ENCODE assay signal across 1 cellular context in the genomic region with DNA sequence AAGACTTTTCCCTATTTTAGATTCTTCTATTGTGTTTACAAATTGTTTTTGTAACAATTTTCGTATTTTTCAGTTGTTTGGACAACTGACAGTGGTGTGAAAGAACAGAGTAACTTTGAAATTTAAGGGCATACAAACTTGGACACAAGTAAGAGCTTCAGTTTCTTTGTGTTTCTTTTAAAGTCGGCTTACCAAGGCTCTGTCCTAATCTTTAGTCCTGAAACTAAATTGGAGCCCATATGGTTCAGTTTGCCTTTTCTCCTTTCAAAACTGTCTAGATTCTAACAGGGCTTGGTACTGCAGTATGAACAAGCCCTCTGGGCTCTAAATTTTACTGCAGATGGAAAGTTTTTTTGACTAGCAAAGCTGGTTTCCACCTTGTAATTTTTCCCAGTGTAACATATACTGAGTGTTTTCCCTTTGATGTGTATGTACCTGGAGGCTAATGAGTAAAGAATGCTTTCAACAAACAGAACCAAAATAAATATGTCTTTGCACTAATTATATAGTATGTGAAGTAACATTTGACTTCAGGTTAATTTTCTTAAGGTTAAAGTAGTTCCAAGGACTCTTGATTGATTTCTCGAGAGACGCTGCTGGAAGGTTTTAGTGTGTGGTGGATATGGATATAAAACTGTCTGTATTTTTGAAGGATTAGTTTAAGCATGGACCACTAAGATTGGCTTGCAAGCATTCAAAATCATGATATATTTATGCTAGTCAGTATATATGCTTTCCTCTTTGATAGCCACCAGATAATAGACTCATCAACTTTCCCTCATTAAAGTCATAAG.
TF ChIP-seq lines count a peak whose summit lies in the region.

No MANE protein-coding gene starts in this region.

TF ChIP-seq in HCT116, 20 proteins besides CTCF, POLR2A, EP300 and RAD21 (continued from another document):
- TF ChIP-seq SP1 (IDR thresholded peaks at IDR 0.05; ENCODE audit: low read depth) (no peak), EZH2phosphoT487 (IDR thresholded peaks at IDR 0.05; ENCODE audit: borderline replicate concordance) (no peak), ZFX (IDR thresholded peaks at IDR 0.05) (no peak), CEBPB (IDR thresholded peaks at IDR 0.05; ENCODE audit: low read depth) (no peak), EZH2 (IDR thresholded peaks at IDR 0.05) (no peak), SIN3A (IDR thresholded peaks at IDR 0.05; ENCODE audit: low read depth) (no peak)
- TF ChIP-seq, protein P1, sequence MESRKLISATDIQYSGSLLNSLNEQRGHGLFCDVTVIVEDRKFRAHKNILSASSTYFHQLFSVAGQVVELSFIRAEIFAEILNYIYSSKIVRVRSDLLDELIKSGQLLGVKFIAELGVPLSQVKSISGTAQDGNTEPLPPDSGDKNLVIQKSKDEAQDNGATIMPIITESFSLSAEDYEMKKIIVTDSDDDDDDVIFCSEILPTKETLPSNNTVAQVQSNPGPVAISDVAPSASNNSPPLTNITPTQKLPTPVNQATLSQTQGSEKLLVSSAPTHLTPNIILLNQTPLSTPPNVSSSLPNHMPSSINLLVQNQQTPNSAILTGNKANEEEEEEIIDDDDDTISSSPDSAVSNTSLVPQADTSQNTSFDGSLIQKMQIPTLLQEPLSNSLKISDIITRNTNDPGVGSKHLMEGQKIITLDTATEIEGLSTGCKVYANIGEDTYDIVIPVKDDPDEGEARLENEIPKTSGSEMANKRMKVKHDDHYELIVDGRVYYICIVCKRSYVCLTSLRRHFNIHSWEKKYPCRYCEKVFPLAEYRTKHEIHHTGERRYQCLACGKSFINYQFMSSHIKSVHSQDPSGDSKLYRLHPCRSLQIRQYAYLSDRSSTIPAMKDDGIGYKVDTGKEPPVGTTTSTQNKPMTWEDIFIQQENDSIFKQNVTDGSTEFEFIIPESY (IDR thresholded peaks at IDR 0.05; ENCODE audit: extremely low read depth, insufficient replicate concordance, low read length) = no peak
- TF ChIP-seq, protein P2, sequence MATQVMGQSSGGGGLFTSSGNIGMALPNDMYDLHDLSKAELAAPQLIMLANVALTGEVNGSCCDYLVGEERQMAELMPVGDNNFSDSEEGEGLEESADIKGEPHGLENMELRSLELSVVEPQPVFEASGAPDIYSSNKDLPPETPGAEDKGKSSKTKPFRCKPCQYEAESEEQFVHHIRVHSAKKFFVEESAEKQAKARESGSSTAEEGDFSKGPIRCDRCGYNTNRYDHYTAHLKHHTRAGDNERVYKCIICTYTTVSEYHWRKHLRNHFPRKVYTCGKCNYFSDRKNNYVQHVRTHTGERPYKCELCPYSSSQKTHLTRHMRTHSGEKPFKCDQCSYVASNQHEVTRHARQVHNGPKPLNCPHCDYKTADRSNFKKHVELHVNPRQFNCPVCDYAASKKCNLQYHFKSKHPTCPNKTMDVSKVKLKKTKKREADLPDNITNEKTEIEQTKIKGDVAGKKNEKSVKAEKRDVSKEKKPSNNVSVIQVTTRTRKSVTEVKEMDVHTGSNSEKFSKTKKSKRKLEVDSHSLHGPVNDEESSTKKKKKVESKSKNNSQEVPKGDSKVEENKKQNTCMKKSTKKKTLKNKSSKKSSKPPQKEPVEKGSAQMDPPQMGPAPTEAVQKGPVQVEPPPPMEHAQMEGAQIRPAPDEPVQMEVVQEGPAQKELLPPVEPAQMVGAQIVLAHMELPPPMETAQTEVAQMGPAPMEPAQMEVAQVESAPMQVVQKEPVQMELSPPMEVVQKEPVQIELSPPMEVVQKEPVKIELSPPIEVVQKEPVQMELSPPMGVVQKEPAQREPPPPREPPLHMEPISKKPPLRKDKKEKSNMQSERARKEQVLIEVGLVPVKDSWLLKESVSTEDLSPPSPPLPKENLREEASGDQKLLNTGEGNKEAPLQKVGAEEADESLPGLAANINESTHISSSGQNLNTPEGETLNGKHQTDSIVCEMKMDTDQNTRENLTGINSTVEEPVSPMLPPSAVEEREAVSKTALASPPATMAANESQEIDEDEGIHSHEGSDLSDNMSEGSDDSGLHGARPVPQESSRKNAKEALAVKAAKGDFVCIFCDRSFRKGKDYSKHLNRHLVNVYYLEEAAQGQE (IDR thresholded peaks at IDR 0.05; ENCODE audit: low read depth) = no peak
- TF ChIP-seq, protein P3, sequence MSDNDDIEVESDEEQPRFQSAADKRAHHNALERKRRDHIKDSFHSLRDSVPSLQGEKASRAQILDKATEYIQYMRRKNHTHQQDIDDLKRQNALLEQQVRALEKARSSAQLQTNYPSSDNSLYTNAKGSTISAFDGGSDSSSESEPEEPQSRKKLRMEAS (IDR thresholded peaks at IDR 0.05) = no peak
